In genomic region chr4:75545526-75545925, GRCh38 we compare ENCODE assay signal across 23 cellular contexts. TPM values are rescaled to one million over a fixed set of nuclear protein-coding genes. Genes with fewer than 3 reads are reported as not detected.
DNase-seq lines count a peak whose midpoint lies in the region; ATAC-seq and TF ChIP-seq lines count a peak whose summit lies in the region.
"Had no signal": no experiment of that assay in that cellular context is flagged by ENCODE, and none has a peak within 500 bp of the region (broad histone marks: within the 10 kb centered on the region; RNA-seq: fewer than 3 reads in every experiment).

No MANE protein-coding gene starts in this region.

- no peaks in the 10 kb centered on the region for H3K4me1 Mint-ChIP-seq in WTC11
- peaks cover 3% of the 10 kb centered on the region for H3K4me1 Mint-ChIP-seq in endothelial cell (ENCODE audit: unreplicated experiment)
- H3K4me1 Mint-ChIP-seq: stimulated activated memory B cell treated with anti-CD40 and anti-IgM and Interleukin-4, amounts not matched to agents 10 μg/mL and 1 μg/mL and 100 μg/mL, for 72 hours had no signal

- H3K4me1 ChIP-seq in left ventricle myocardium inferior, result no peaks in the 10 kb centered on the region
- H3K4me1 ChIP-seq: ascending aorta, left lung, right atrium auricular region, thyroid gland had no signal

- DNase-seq in AG04449 (ENCODE audit: low read depth, low spot score), result peak; percentile 36
- peak; percentile 15 for DNase-seq in H4 (ENCODE audit: low spot score)
- DNase-seq in WTC11 (ENCODE audit: low spot score), result no peak
- DNase-seq in iris pigment epithelial cell (ENCODE audit: low read depth), result peak; percentile 63
- DNase-seq in endothelial cell (ENCODE audit: low spot score), result no peak
- no peak for DNase-seq in ureter (ENCODE audit: low spot score)
- no peak for DNase-seq in left ventricle myocardium inferior
- DNase-seq: activated CD4-positive, alpha-beta T cell treated with anti-CD3 and anti-CD28 coated beads for 48 hours; activated gamma-delta T cell; foreskin melanocyte; Karpas-422; left lung; mucosa of descending colon; NCI-H1105; PC-3; stimulated activated CD4-positive, alpha-beta T cell treated with anti-CD3 and anti-CD28 coated beads, Interleukin-15, amount 100 ng/mL, for 24 hours; T1000; thyroid gland had no signal

- no peak overlapping the region for H3K27ac ChIP-seq in left ventricle myocardium inferior (replicated peaks)
- H3K27ac ChIP-seq: ascending aorta, left lung, neutrophil, right atrium auricular region, thyroid gland had no signal

- H3K9me3 Mint-ChIP-seq in WTC11 (no peaks in the 10 kb centered on the region), endothelial cell (ENCODE audit: unreplicated experiment) (no peaks in the 10 kb centered on the region)
- H3K9me3 Mint-ChIP-seq: stimulated activated memory B cell treated with anti-CD40 and anti-IgM and Interleukin-4, amounts not matched to agents 10 μg/mL and 1 μg/mL and 100 μg/mL, for 72 hours had no signal

- H3K4me3 Mint-ChIP-seq in WTC11 (no peak overlapping the region), endothelial cell (ENCODE audit: unreplicated experiment) (no peak overlapping the region)
- H3K4me3 Mint-ChIP-seq: stimulated activated memory B cell treated with anti-CD40 and anti-IgM and Interleukin-4, amounts not matched to agents 10 μg/mL and 1 μg/mL and 100 μg/mL, for 72 hours had no signal

- POLR2A ChIA-PET in AG04449 (lab: Yijun Ruan, JAX) (interaction anchor here (0.6 to 1.4 kb wide), 2 partner anchors 31 to 1508 kb away, joined by 3 to 4 read pairs; partner anchors contain the start of genes RCHY1 and THAP6), WTC11 (lab: Charles Lee) (no interaction called here)

- no peaks in the 10 kb centered on the region for H3K27me3 ChIP-seq in left ventricle myocardium inferior (ENCODE audit: low read depth)
- H3K27me3 ChIP-seq: ascending aorta, left lung, neutrophil, right atrium auricular region, thyroid gland had no signal

- intact Hi-C loops in left ventricle myocardium inferior (cut with micrococcal nuclease), result no loop called here

- H3K27me3 Mint-ChIP-seq in WTC11 (ENCODE audit: low read depth) (no peaks in the 10 kb centered on the region), endothelial cell (ENCODE audit: unreplicated experiment) (no peaks in the 10 kb centered on the region)
- H3K27me3 Mint-ChIP-seq: stimulated activated memory B cell treated with anti-CD40 and anti-IgM and Interleukin-4, amounts not matched to agents 10 μg/mL and 1 μg/mL and 100 μg/mL, for 72 hours had no signal

- H3K4me3 ChIP-seq in AG04449 (ENCODE audit: low read depth, low read length) (no peak overlapping the region), left ventricle myocardium inferior (no peak overlapping the region)
- H3K4me3 ChIP-seq: ascending aorta, left lung, mucosa of descending colon, right atrium auricular region, thyroid gland had no signal

- H3K9me3 ChIP-seq in left ventricle myocardium inferior (replicated peaks), result no peaks in the 10 kb centered on the region
- H3K9me3 ChIP-seq: ascending aorta, left lung, mucosa of descending colon, neutrophil, right atrium auricular region, thyroid gland had no signal

- TF ChIP-seq CTCF in AG04449 (IDR thresholded peaks at IDR 0.05; ENCODE audit: insufficient read depth, low read length, missing control alignments), result no peak
- no peak for TF ChIP-seq CTCF in WTC11 (IDR thresholded peaks at IDR 0.05)
- no peak for TF ChIP-seq CTCF in endothelial cell (IDR thresholded peaks at IDR 0.05; ENCODE audit: unreplicated experiment)
- TF ChIP-seq CTCF in left ventricle myocardium inferior (IDR thresholded peaks at IDR 0.05; ENCODE audit: borderline replicate concordance), result no peak

- peaks cover 40% of the 10 kb centered on the region for H3K36me3 ChIP-seq in left ventricle myocardium inferior
- H3K36me3 ChIP-seq: neutrophil, thyroid gland had no signal

- ATAC-seq in WTC11 (0 out of 2 replicates have a peak, but pooled peaks have one; percentile 34), GM21526 (IDR thresholded peaks at IDR 0.05; ENCODE audit: low FRiP score, unreplicated experiment) (no peak)
- ATAC-seq: left lung; mucosa of descending colon; PC-3; stimulated activated memory B cell treated with anti-CD40 and anti-IgM and Interleukin-4, amounts not matched to agents 10 μg/mL and 1 μg/mL and 100 μg/mL, for 72 hours had no signal

- no peaks in the 10 kb centered on the region for H3K36me3 Mint-ChIP-seq in WTC11
- H3K36me3 Mint-ChIP-seq in endothelial cell (ENCODE audit: low read depth, unreplicated experiment), result no peaks in the 10 kb centered on the region

- H3K27ac Mint-ChIP-seq in WTC11 (no peak overlapping the region), endothelial cell (ENCODE audit: unreplicated experiment) (no peak overlapping the region)
- H3K27ac Mint-ChIP-seq: stimulated activated memory B cell treated with anti-CD40 and anti-IgM and Interleukin-4, amounts not matched to agents 10 μg/mL and 1 μg/mL and 100 μg/mL, for 72 hours had no signal

- CTCF ChIA-PET in AG04449 (lab: Yijun Ruan, JAX) (interaction anchor here (0.7 to 1.8 kb wide), 5 partner anchors 9 to 303 kb away, joined by 3 to 7 read pairs (median 3); no protein-coding TSS in a partner anchor), WTC11 (lab: Charles Lee) (interaction anchor here (0.6 kb wide), 1 partner anchor 16 kb away, joined by 5 read pairs; no protein-coding TSS in a partner anchor)

TF ChIP-seq in WTC11, 78 proteins besides CTCF, POLR2A, EP300 and RAD21 (continues in another document):
- TF ChIP-seq, protein P1, sequence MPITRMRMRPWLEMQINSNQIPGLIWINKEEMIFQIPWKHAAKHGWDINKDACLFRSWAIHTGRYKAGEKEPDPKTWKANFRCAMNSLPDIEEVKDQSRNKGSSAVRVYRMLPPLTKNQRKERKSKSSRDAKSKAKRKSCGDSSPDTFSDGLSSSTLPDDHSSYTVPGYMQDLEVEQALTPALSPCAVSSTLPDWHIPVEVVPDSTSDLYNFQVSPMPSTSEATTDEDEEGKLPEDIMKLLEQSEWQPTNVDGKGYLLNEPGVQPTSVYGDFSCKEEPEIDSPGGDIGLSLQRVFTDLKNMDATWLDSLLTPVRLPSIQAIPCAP (CRISPR knock-in tag; IDR thresholded peaks at IDR 0.05), result no peak
- TF ChIP-seq NR1H2 (CRISPR knock-in tag; IDR thresholded peaks at IDR 0.05) (no peak), HMGXB4 (CRISPR knock-in tag; IDR thresholded peaks at IDR 0.05) (no peak), ZNF396 (CRISPR knock-in tag; IDR thresholded peaks at IDR 0.05; ENCODE audit: borderline replicate concordance) (no peak), FOXP1 (CRISPR knock-in tag; IDR thresholded peaks at IDR 0.05; ENCODE audit: borderline replicate concordance) (no peak), CDX4 (CRISPR knock-in tag; IDR thresholded peaks at IDR 0.05; ENCODE audit: borderline replicate concordance) (no peak), NR2C2 (CRISPR knock-in tag; IDR thresholded peaks at IDR 0.05) (no peak), EMX1 (CRISPR knock-in tag; IDR thresholded peaks at IDR 0.05) (no peak), MXD4 (CRISPR knock-in tag; IDR thresholded peaks at IDR 0.05; ENCODE audit: borderline replicate concordance) (no peak)

RNA-seq across cellular contexts. Expression of gene ODAPH, which starts 10.3 kb away (rescaled TPM):
- 0.12 and 0.19 TPM in 2 replicates for total RNA-seq in H4 (2014; rRNA removed; shearing (Covaris generic))
- not detected in 3 replicates for total RNA-seq in WTC11 (2021)
- not detected for total RNA-seq in endothelial cell (ENCODE audit: unreplicated experiment)
- not detected for total RNA-seq in ureter
- total RNA-seq in left ventricle myocardium inferior, result not detected
- total RNA-seq: ascending aorta, left lung, mucosa of descending colon, PC-3, right atrium auricular region had no signal

RNA-seq across cellular contexts. Expression of gene THAP6, which starts 31.3 kb away (rescaled TPM):
- 8.1 and 11.7 TPM in 2 replicates for total RNA-seq in H4 (2014; rRNA removed; shearing (Covaris generic))
- total RNA-seq in WTC11 (2021) (11.8 to 13.3 TPM (median 12.5 TPM) in 3 replicates), endothelial cell (ENCODE audit: unreplicated experiment) (7.3 TPM), ureter (30.8 TPM), left ventricle myocardium inferior (22.8 TPM)

RNA-seq across cellular contexts. Expression of gene RCHY1, which starts 31.3 kb away (rescaled TPM):
- 23.4 and 34.3 TPM in 2 replicates for total RNA-seq in H4 (2014; rRNA removed; shearing (Covaris generic))
- total RNA-seq in WTC11 (2021) (29.9 to 37.8 TPM (median 31.4 TPM) in 3 replicates), endothelial cell (ENCODE audit: unreplicated experiment) (40.7 TPM), ureter (28.8 TPM), left ventricle myocardium inferior (42.6 TPM)

Comparison
In these comparisons a context has a peak if more than half of its experiments do, and no peak if none do; other contexts are left out.
1. DNase-seq: peak in AG04449 (single experiment), H4 (single experiment) and iris pigment epithelial cell (single experiment); none in WTC11 (single experiment), endothelial cell (single experiment), ureter (single experiment) and left ventricle myocardium inferior (single experiment).